In the genomic region with DNA sequence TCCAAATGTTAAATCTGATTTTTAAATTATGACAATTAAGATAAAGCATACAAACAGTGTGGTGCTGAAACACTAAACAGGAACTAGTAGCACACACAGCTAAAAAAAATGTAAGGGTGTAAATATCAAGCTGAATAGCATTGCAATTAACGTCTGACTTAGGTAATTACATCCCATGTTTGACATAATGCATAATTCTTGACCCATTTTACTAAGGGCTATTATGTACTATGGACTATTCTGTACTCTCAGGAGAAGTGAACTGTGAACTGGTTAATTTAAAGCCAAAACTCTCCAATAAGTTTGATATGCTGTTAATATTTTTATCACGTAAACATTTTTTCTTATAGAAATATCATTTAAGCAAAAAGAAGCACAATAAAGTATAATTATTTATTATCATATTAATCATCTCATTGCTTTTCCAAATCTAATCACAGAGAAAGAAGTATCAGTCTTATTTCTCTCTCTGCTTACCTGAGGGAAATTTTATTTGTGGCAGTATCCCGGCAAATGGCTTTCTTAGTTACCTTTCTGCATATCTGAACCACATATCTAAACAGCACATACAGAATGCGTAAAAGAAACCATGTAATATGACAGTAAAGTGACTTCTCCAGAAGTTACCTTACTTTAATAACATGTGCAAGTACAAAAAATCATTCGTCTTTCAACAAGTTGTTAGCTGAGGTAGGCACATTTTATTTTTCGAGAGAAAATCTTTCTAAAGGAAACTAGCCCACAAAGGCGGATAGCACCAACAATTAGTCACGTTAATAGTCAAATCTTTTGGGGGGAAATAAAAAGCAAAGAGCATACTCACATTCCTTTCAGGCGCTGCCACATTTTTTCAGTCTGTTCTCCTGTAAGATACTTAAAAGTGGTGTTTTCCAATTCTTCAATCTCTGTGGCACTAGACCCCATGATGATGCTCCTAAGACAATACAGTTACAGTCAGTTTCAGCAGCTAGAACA, we compare ENCODE assay signal across 17 cellular contexts.
DNase-seq lines count a peak whose midpoint lies in the region; TF ChIP-seq lines count a peak whose summit lies in the region.
"Had no signal": no experiment of that assay in that cellular context is flagged by ENCODE, and none has a peak within 500 bp of the region (broad histone marks: within the 10 kb centered on the region; RNA-seq: fewer than 3 reads in every experiment).

No MANE protein-coding gene starts in this region.

- H3K36me3 Mint-ChIP-seq in type B pancreatic cell: no peaks in the 10 kb centered on the region

- POLR2A ChIA-PET in RWPE1 (lab: Yijun Ruan, JAX; ENCODE audit: low non-redundant PET): no interaction called here

- no peaks in the 10 kb centered on the region for H3K9me3 Mint-ChIP-seq in type B pancreatic cell

- DNase-seq in NCI-H2171 treated with DMSO at 0.1 percent for 48 hours (lab: John Stamatoyannopoulos, UW): peak; percentile 12
- DNase-seq in NCI-H2171 (lab: John Stamatoyannopoulos, UW): no peak
- no peak for DNase-seq in adipocyte (ENCODE audit: low read depth)
- DNase-seq in inferior parietal cortex (ENCODE audit: extremely low spot score): peak; percentile 59
- DNase-seq in type B pancreatic cell (ENCODE audit: extremely low spot score, unreplicated experiment): no peak
- no peak for DNase-seq in kidney tubule cell (ENCODE audit: low spot score)
- DNase-seq in RWPE1 (ENCODE audit: low spot score): no peak
- no peak for DNase-seq in activated CD4-positive, alpha-beta T cell treated with anti-CD3 and anti-CD28 coated beads, Interleukin-2, amount 50 U/mL, for 48 hours
- DNase-seq: activated naive CD4-positive, alpha-beta T cell; left cardiac atrium; NCI-H226; RPMI8226; stimulated activated naive CD4-positive, alpha-beta T cell; upper lobe of left lung had no signal

- TF ChIP-seq CTCF in type B pancreatic cell (conservative IDR thresholded peaks at IDR 0.05): no peak
- no peak for TF ChIP-seq CTCF in RWPE1 (conservative IDR thresholded peaks at IDR 0.05; ENCODE audit: low read depth)

- H3K4me1 Mint-ChIP-seq in type B pancreatic cell (ENCODE audit: unreplicated experiment): peaks cover 3% of the 10 kb centered on the region

- H3K4me1 ChIP-seq in adipocyte (ENCODE audit: control insufficient read depth, insufficient read depth, low read length): peaks cover 5% of the 10 kb centered on the region
- H3K4me1 ChIP-seq: ascending aorta, upper lobe of left lung had no signal

- no peaks in the 10 kb centered on the region for H3K9me3 ChIP-seq in adipocyte (ENCODE audit: control insufficient read depth, low read length)
- H3K9me3 ChIP-seq: ascending aorta, neutrophil, upper lobe of left lung had no signal

- peak overlapping the region; percentile 41 for H3K4me3 ChIP-seq in adipocyte (ENCODE audit: low read length)
- H3K4me3 ChIP-seq: upper lobe of left lung had no signal

- peak overlapping the region; percentile 65 for H3K4me3 Mint-ChIP-seq in type B pancreatic cell

- CTCF ChIA-PET in RWPE1 (lab: Yijun Ruan, JAX): no interaction called here

- no peaks in the 10 kb centered on the region for H3K27me3 Mint-ChIP-seq in type B pancreatic cell

- no peak overlapping the region for H3K27ac Mint-ChIP-seq in type B pancreatic cell

- no peaks in the 10 kb centered on the region for H3K27me3 ChIP-seq in adipocyte (replicated peaks; ENCODE audit: control insufficient read depth, insufficient read depth, low read length)
- H3K27me3 ChIP-seq: ascending aorta, upper lobe of left lung had no signal

- no peaks in the 10 kb centered on the region for H3K36me3 ChIP-seq in adipocyte (ENCODE audit: control insufficient read depth, insufficient read depth, low read length, severe bottlenecking)
- H3K36me3 ChIP-seq: ascending aorta, neutrophil, upper lobe of left lung had no signal

- no peak overlapping the region for H3K9ac ChIP-seq in adipocyte (ENCODE audit: low read length)

- no peak overlapping the region for H3K27ac ChIP-seq in RWPE1
- H3K27ac ChIP-seq: ascending aorta, HL-60, neutrophil, upper lobe of left lung had no signal

Comparison
In these comparisons a context has a peak if more than half of its experiments do, and no peak if none do; other contexts are left out.
1. DNase-seq: peak in NCI-H2171 treated with DMSO at 0.1 percent for 48 hours (single experiment) and inferior parietal cortex (single experiment); none in NCI-H2171 (single experiment), adipocyte (single experiment), type B pancreatic cell (single experiment), kidney tubule cell (single experiment), RWPE1 (single experiment) and activated CD4-positive, alpha-beta T cell treated with anti-CD3 and anti-CD28 coated beads, Interleukin-2, amount 50 U/mL, for 48 hours (0 of 2).